In genomic region chr16:66905633-66906539, GRCh38 we compare ENCODE assay signal across 8 cellular contexts. TPM values are rescaled to one million over a fixed set of nuclear protein-coding genes. Genes with fewer than 3 reads are reported as not detected.
DNase-seq lines count a peak whose midpoint lies in the region; ATAC-seq and TF ChIP-seq lines count a peak whose summit lies in the region.

No MANE protein-coding gene starts in this region.

- H3K9me3 ChIP-seq in mucosa of descending colon: no peaks in the 10 kb centered on the region

- H3K4me3 Mint-ChIP-seq in natural killer cell: no peak overlapping the region

- H3K27ac Mint-ChIP-seq in natural killer cell: peak overlapping the region in 1 of 2 donors; percentile 5

- no peaks in the 10 kb centered on the region for H3K36me3 ChIP-seq in mucosa of descending colon (ENCODE audit: low read depth)

- peaks cover 19% of the 10 kb centered on the region for H3K4me1 ChIP-seq in mucosa of descending colon (ENCODE audit: low read depth)

- DNase-seq in COR-L47 (lab: John Stamatoyannopoulos, UW) (peak; percentile 49), LoVo (ENCODE audit: low spot score) (peak; percentile 61), amniotic epithelial cell (ENCODE audit: low read depth) (peak; percentile 43), mucosa of descending colon (peak in 2 of 3 donors; percentile 75 to 91), natural killer cell (no peak), medulla oblongata (ENCODE audit: extremely low spot score) (no peak)

- intact Hi-C loops in mucosa of descending colon (cut with DNase I, micrococcal nuclease): no loop called here
- intact Hi-C loops in natural killer cell (cut with micrococcal nuclease): no loop called here

- no peaks in the 10 kb centered on the region for H3K36me3 Mint-ChIP-seq in natural killer cell

- H3K27me3 Mint-ChIP-seq in natural killer cell (ENCODE audit: low read depth in 2 of 2): no peaks in the 10 kb centered on the region

- peaks cover 0 to 8% of the 10 kb centered on the region in 2 donors for H3K4me1 Mint-ChIP-seq in natural killer cell

- TF ChIP-seq CTCF in mucosa of descending colon (IDR thresholded peaks at IDR 0.05) (no peak), natural killer cell (IDR thresholded peaks at IDR 0.05) (no peak)

- ATAC-seq in mucosa of descending colon (peak; percentile 75), GM19455 (IDR thresholded peaks at IDR 0.05; ENCODE audit: unreplicated experiment) (no peak), HG03280 (IDR thresholded peaks at IDR 0.05; ENCODE audit: unreplicated experiment) (no peak), natural killer cell (no peak)

- no peaks in the 10 kb centered on the region for H3K9me3 Mint-ChIP-seq in natural killer cell

- no peak overlapping the region for H3K4me3 ChIP-seq in mucosa of descending colon

RNA-seq across cellular contexts. Expression of gene CDH16, which starts 12.8 kb away (rescaled TPM):
- under 1 TPM; 0.13 to 0.78 (median 0.72) TPM for total RNA-seq in mucosa of descending colon
- total RNA-seq in natural killer cell: not detected

RNA-seq across cellular contexts. Expression of gene RRAD, which starts 19.4 kb away (rescaled TPM):
- 10 to 100 TPM in 1 of 3 donors, 1 to 10 TPM in 2; 1.3 to 11.6 (median 1.3) TPM for total RNA-seq in mucosa of descending colon
- total RNA-seq in natural killer cell: 1 to 10 TPM; 1.8 to 4.5 (median 2.8) TPM

RNA-seq across cellular contexts. Expression of gene PDP2, which starts 25.6 kb away (rescaled TPM):
- total RNA-seq in mucosa of descending colon (10 to 100 TPM; 15.5 to 23.5 (median 23.2) TPM), natural killer cell (10 to 100 TPM; 10.2 to 16.5 (median 11.0) TPM)

RNA-seq across cellular contexts. Expression of gene CIAO2B, which starts 28.3 kb away (rescaled TPM):
- total RNA-seq in mucosa of descending colon: 10 to 100 TPM; 72.5 to 78.1 (median 76.5) TPM
- total RNA-seq in natural killer cell: 10 to 100 TPM; 57.2 to 62.8 (median 60.0) TPM

RNA-seq across cellular contexts. Expression of gene CES2, which starts 29.4 kb away (rescaled TPM):
- total RNA-seq in mucosa of descending colon (100 to 1,000 TPM; 180 to 566 (median 456) TPM), natural killer cell (10 to 100 TPM; 26.9 to 33.6 (median 33.1) TPM)

Comparison
In these comparisons a context has a peak if more than half of its experiments do, and no peak if none do; other contexts are left out.
1. DNase-seq: peak in COR-L47 (single experiment), LoVo (single experiment), amniotic epithelial cell (single experiment) and mucosa of descending colon (2 of 3); none in natural killer cell (single experiment) and medulla oblongata (single experiment).